ENCODE assay signal across 19 cellular contexts in the genomic region with DNA sequence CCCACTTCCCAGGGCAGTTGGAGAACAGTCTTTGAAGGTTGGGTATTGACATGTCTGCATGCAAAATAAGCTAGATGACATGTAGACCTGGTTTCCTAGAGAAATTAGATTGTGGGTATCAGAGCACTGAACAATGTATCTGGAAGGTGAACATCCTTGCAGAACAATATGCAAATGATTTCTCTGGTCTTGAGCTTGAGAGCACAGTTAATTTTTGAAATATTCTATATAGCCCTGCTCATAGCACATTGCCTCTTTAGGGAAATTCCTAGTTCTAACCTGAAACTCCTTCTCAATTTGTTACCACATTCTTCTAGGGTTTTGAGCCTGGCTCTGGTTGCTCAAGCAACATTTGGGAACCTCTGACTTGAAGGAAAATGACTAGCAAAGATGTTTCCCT. TPM values are rescaled to one million over a fixed set of nuclear protein-coding genes. Genes with fewer than 3 reads are reported as not detected.
DNase-seq lines count a peak whose midpoint lies in the region; ATAC-seq lines count a peak whose summit lies in the region.
"Had no signal": no experiment of that assay in that cellular context is flagged by ENCODE, and none has a peak within 500 bp of the region (broad histone marks: within the 10 kb centered on the region; RNA-seq: fewer than 3 reads in every experiment).

No MANE protein-coding gene starts in this region.

- CTCF ChIA-PET in activated naive CD4-positive, alpha-beta T cell treated with anti-CD3 and anti-CD28 coated beads, Interleukin-2, amount 10 ng/mL, durations not matched to agents 7 days and 5 days (lab: Charles Lee), result interaction anchor here (0.6 kb wide), 1 partner anchor 152 kb away, joined by 3 read pairs; no protein-coding TSS in a partner anchor

- no peak for DNase-seq in stimulated activated naive B cell treated with anti-CD40 and anti-IgM and Interleukin-4, amounts not matched to agents 10 μg/mL and 1 μg/mL and 100 μg/mL, for 72 hours
- DNase-seq in activated naive CD4-positive, alpha-beta T cell treated with anti-CD3 and anti-CD28 coated beads, Interleukin-2, amount 10 ng/mL, durations not matched to agents 7 days and 5 days, result no peak
- DNase-seq in COLO829 (ENCODE audit: low spot score) (no peak), cardiac septum (ENCODE audit: low spot score) (no peak)
- DNase-seq: Calu3; CD4-positive, alpha-beta memory T cell; GF-D8; GM23248; NCI-H1092 treated with DMSO at 0.1 percent for 48 hours; NCI-H146; NCI-H2081; NK-92 treated with Interleukin-12 subunit alpha and Interleukin-12 subunit beta, amount 100 ng/mL, for 24 hours; T-helper 17 cell had no signal

- ATAC-seq in GM18907 (IDR thresholded peaks at IDR 0.05; ENCODE audit: unreplicated experiment), result peak; percentile 51
- peak; percentile 44 for ATAC-seq in GM19463 (IDR thresholded peaks at IDR 0.05; ENCODE audit: unreplicated experiment)
- ATAC-seq in HG02852 (IDR thresholded peaks at IDR 0.05; ENCODE audit: unreplicated experiment), result peak; percentile 56
- ATAC-seq in stimulated activated naive B cell treated with anti-CD40 and anti-IgM and Interleukin-4, amounts not matched to agents 10 μg/mL and 1 μg/mL and 100 μg/mL, for 72 hours (replicated peaks), result peak; percentile 38 to 57
- ATAC-seq: A549, GM12878, Right ventricle myocardium inferior, T-helper 17 cell had no signal

- peaks cover 0 to 5% of the 10 kb centered on the region in 2 donors for H3K4me1 Mint-ChIP-seq in stimulated activated naive B cell treated with anti-CD40 and anti-IgM and Interleukin-4, amounts not matched to agents 10 μg/mL and 1 μg/mL and 100 μg/mL, for 72 hours
- H3K4me1 Mint-ChIP-seq in activated naive CD4-positive, alpha-beta T cell treated with anti-CD3 and anti-CD28 coated beads, Interleukin-2, amount 10 ng/mL, durations not matched to agents 7 days and 5 days, result no peaks in the 10 kb centered on the region
- H3K4me1 Mint-ChIP-seq: CD4-positive, alpha-beta memory T cell; T-helper 17 cell had no signal

- H3K27me3 Mint-ChIP-seq in stimulated activated naive B cell treated with anti-CD40 and anti-IgM and Interleukin-4, amounts not matched to agents 10 μg/mL and 1 μg/mL and 100 μg/mL, for 72 hours, result peaks cover 0 to 11% of the 10 kb centered on the region in 2 donors
- peaks cover 7% of the 10 kb centered on the region for H3K27me3 Mint-ChIP-seq in activated naive CD4-positive, alpha-beta T cell treated with anti-CD3 and anti-CD28 coated beads, Interleukin-2, amount 10 ng/mL, durations not matched to agents 7 days and 5 days
- H3K27me3 Mint-ChIP-seq: T-helper 17 cell had no signal

- no peaks in the 10 kb centered on the region for H3K36me3 Mint-ChIP-seq in stimulated activated naive B cell treated with anti-CD40 and anti-IgM and Interleukin-4, amounts not matched to agents 10 μg/mL and 1 μg/mL and 100 μg/mL, for 72 hours
- no peaks in the 10 kb centered on the region for H3K36me3 Mint-ChIP-seq in activated naive CD4-positive, alpha-beta T cell treated with anti-CD3 and anti-CD28 coated beads, Interleukin-2, amount 10 ng/mL, durations not matched to agents 7 days and 5 days
- H3K36me3 Mint-ChIP-seq: CD4-positive, alpha-beta memory T cell had no signal

- intact Hi-C loops in cardiac septum (cut with DNase I), result no loop called here

- H3K27ac Mint-ChIP-seq in stimulated activated naive B cell treated with anti-CD40 and anti-IgM and Interleukin-4, amounts not matched to agents 10 μg/mL and 1 μg/mL and 100 μg/mL, for 72 hours, result no peak overlapping the region
- no peak overlapping the region for H3K27ac Mint-ChIP-seq in activated naive CD4-positive, alpha-beta T cell treated with anti-CD3 and anti-CD28 coated beads, Interleukin-2, amount 10 ng/mL, durations not matched to agents 7 days and 5 days
- H3K27ac Mint-ChIP-seq: CD4-positive, alpha-beta memory T cell; T-helper 17 cell had no signal

- no peaks in the 10 kb centered on the region for H3K9me3 Mint-ChIP-seq in stimulated activated naive B cell treated with anti-CD40 and anti-IgM and Interleukin-4, amounts not matched to agents 10 μg/mL and 1 μg/mL and 100 μg/mL, for 72 hours
- no peaks in the 10 kb centered on the region for H3K9me3 Mint-ChIP-seq in activated naive CD4-positive, alpha-beta T cell treated with anti-CD3 and anti-CD28 coated beads, Interleukin-2, amount 10 ng/mL, durations not matched to agents 7 days and 5 days
- H3K9me3 Mint-ChIP-seq: CD4-positive, alpha-beta memory T cell had no signal

- no peak overlapping the region for H3K4me3 Mint-ChIP-seq in stimulated activated naive B cell treated with anti-CD40 and anti-IgM and Interleukin-4, amounts not matched to agents 10 μg/mL and 1 μg/mL and 100 μg/mL, for 72 hours
- no peak overlapping the region for H3K4me3 Mint-ChIP-seq in activated naive CD4-positive, alpha-beta T cell treated with anti-CD3 and anti-CD28 coated beads, Interleukin-2, amount 10 ng/mL, durations not matched to agents 7 days and 5 days
- H3K4me3 Mint-ChIP-seq: CD4-positive, alpha-beta memory T cell; T-helper 17 cell had no signal

RNA-seq across cellular contexts. Expression of gene LAS1L, which starts 41.6 kb away (rescaled TPM):
- total RNA-seq in cardiac septum, result 17.7 TPM
